In the genomic region with DNA sequence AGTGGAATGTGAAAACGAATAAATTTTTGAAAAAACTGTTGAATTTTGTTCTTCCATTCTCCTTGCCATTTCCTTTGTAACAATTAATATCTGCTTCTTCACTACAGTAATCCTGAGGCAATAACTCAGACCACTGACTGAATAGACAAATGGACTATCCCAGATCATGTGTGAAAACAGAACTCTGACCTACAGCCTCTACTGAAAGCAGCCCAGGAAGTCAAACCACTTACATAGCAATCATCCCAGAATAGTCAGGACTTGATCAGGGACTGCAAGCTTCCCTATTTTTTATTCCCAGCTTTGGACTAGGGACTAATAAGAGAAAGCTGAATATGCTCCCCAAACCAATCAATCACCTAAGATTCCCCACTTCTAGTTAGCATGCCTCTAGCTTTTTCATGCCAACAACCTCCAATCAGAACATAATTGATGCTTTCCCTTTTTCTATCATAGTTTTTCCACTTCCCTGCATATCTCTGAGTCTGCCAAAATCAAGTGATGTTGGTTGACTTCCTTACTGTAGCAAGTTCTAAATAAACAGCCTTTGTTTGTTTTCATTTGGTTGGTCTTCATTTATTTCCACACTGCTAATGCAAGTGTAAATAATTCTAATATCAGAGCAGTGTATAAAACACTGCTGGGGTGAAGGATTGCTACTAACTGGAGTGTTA, we compare ENCODE assay signal across 6 cellular contexts.
DNase-seq lines count a peak whose midpoint lies in the region; FAIRE-seq and TF ChIP-seq lines count a peak whose summit lies in the region.
"Not testable (repeated sequence)": the region's sequence is repeated elsewhere in the genome, so short reads cannot be mapped to it uniquely, and the experiment has no call there.

No MANE protein-coding gene starts in this region.

- not testable (repeated sequence) for H3K23me2 ChIP-seq in H1 (ENCODE audit: low read depth, low read length)

- H3K9me3 Mint-ChIP-seq in astrocyte (ENCODE audit: unreplicated experiment); nephron: not testable (repeated sequence)

- not testable (repeated sequence) for H2BK20ac ChIP-seq in H1 (ENCODE audit: low read length)

- H3K4me3 Mint-ChIP-seq in astrocyte (ENCODE audit: unreplicated experiment); nephron: not testable (repeated sequence)

- H3K36me3 Mint-ChIP-seq in astrocyte (ENCODE audit: low read depth, unreplicated experiment); nephron (ENCODE audit: low read depth): not testable (repeated sequence)

- not testable (repeated sequence) for TF ChIP-seq POLR2A in H1 (IDR thresholded peaks at IDR 0.05; ENCODE audit: control extremely low read depth in 1 of 2, low read depth in 2 of 2, low read length in 2 of 2)

- not testable (repeated sequence) for H4K8ac ChIP-seq in H1 (ENCODE audit: extremely low read depth, insufficient read depth, low read length)

- no CpG with 5 or more reads among the region's 1 CpG for WGBS in H1 (ENCODE audit: extremely low coverage in 1 of 2, insufficient coverage in 1 of 2, insufficient read length in 1 of 2, insufficient replicate concordance in 2 of 2, low coverage in 1 of 2, low lambda C conversion rate in 2 of 2, missing lambda C conversion rate in 1 of 2), 2 experiments
- 71% methylated on average over 1 of the region's 1 CpG for WGBS in liver

- not testable (repeated sequence) for H2AFZ ChIP-seq in astrocyte (ENCODE audit: low read depth, low read length); H1 (ENCODE audit: low read length)

- not testable (repeated sequence) for H3K27me3 ChIP-seq in astrocyte (ENCODE audit: insufficient read depth, low read length); H1 (replicated peaks in 1 of 4; ENCODE audit: control insufficient read depth in 3 of 4, extremely low read depth in 1 of 4, insufficient read depth in 3 of 4, low read length in 3 of 4); liver (ENCODE audit: control insufficient read depth in 4 of 4, insufficient read depth in 4 of 4, low read length in 3 of 4)

- peak; percentile 98 for FAIRE-seq in astrocyte (lab: Jason Lieb, UNC)
- peak; percentile 81 for FAIRE-seq in H1 (lab: Jason Lieb, UNC)
- FAIRE-seq in islet of Langerhans (lab: Jason Lieb, UNC) = peak; percentile 100

- not testable (repeated sequence) for H3K9me3 ChIP-seq in astrocyte (ENCODE audit: insufficient read depth, low read depth, low read length); H1 (ENCODE audit: insufficient read depth in 2 of 2, low read depth in 1 of 2, low read length in 1 of 2); liver (ENCODE audit: control insufficient read depth in 4 of 4, low read length in 3 of 4)

- not testable (repeated sequence) for TF ChIP-seq RAD21 in H1 (IDR thresholded peaks at IDR 0.05 in 1 of 2, conservative IDR thresholded peaks at IDR 0.05 in 1 of 2; ENCODE audit: low read depth in 2 of 2, low read length in 2 of 2); liver (IDR thresholded peaks at IDR 0.05)

- H3K36me3 ChIP-seq in astrocyte (ENCODE audit: insufficient read depth, low read length); H1 (ENCODE audit: control insufficient read depth in 2 of 4, insufficient read depth in 4 of 4, low read length in 3 of 4); liver (ENCODE audit: control insufficient read depth in 4 of 4, insufficient read depth in 3 of 4, low read depth in 1 of 4, low read length in 3 of 4): not testable (repeated sequence)

- H3K4me1 ChIP-seq in astrocyte (ENCODE audit: insufficient read depth, low read length); H1 (replicated peaks in 1 of 4; ENCODE audit: control insufficient read depth in 3 of 4, insufficient read depth in 4 of 4, low read length in 3 of 4); liver (ENCODE audit: control insufficient read depth in 4 of 4, insufficient read depth in 4 of 4, low read length in 3 of 4): not testable (repeated sequence)

- not testable (repeated sequence) for H3K27ac Mint-ChIP-seq in astrocyte (ENCODE audit: unreplicated experiment)
- peak overlapping the region in 2 of 3 experiments; percentile 15 to 84 for H3K27ac Mint-ChIP-seq in nephron

- not testable (repeated sequence) for H3K27me3 Mint-ChIP-seq in astrocyte (ENCODE audit: low read depth, unreplicated experiment); nephron (ENCODE audit: low read depth)

- H4K91ac ChIP-seq in H1 (replicated peaks; ENCODE audit: insufficient read length, low read length) = not testable (repeated sequence)

- not testable (repeated sequence) for H3K27ac ChIP-seq in astrocyte (ENCODE audit: low read depth, low read length); H1 (ENCODE audit: low read depth, low read length); liver (ENCODE audit: low read depth in 1 of 2, low read length in 2 of 2)

- H3K56ac ChIP-seq in H1 (replicated peaks; ENCODE audit: insufficient read length, low read depth, low read length) = not testable (repeated sequence)

- not testable (repeated sequence) for H2AK5ac ChIP-seq in H1 (ENCODE audit: low read depth, low read length)

- H2BK120ac ChIP-seq in H1 (replicated peaks; ENCODE audit: low read depth, low read length) = not testable (repeated sequence)

- H3K79me1 ChIP-seq in H1 (ENCODE audit: low read depth, low read length) = not testable (repeated sequence)

- H3K4ac ChIP-seq in H1 (replicated peaks; ENCODE audit: insufficient read length, low read depth, low read length) = not testable (repeated sequence)

- TF ChIP-seq EP300 in H1 (IDR thresholded peaks at IDR 0.05; ENCODE audit: borderline replicate concordance in 1 of 2, low read depth in 2 of 2, low read length in 2 of 2) = not testable (repeated sequence)

- H2BK12ac ChIP-seq in H1 (ENCODE audit: low read depth, low read length) = not testable (repeated sequence)

- not testable (repeated sequence) for H3K4me3 ChIP-seq in astrocyte (ENCODE audit: insufficient read depth, low read depth, low read length); H1 (ENCODE audit: extremely low read depth in 1 of 4, insufficient read depth in 2 of 4, low read depth in 3 of 4, low read length in 4 of 4); liver (ENCODE audit: low read depth in 1 of 3, low read length in 3 of 3)

- not testable (repeated sequence) for H3K4me2 ChIP-seq in astrocyte (ENCODE audit: low read length); H1 (ENCODE audit: insufficient read depth in 1 of 2, low read depth in 2 of 2, low read length in 2 of 2)

- POLR2A ChIA-PET in H1 (lab: Charles Lee; ENCODE audit: partially characterized antibody) = not testable (repeated sequence)

- H3K79me2 ChIP-seq in astrocyte (ENCODE audit: insufficient read depth, low read length); H1 (ENCODE audit: control insufficient read depth in 1 of 2, insufficient read depth in 2 of 2, low read length in 2 of 2): not testable (repeated sequence)

- not testable (repeated sequence) for H3K4me1 Mint-ChIP-seq in astrocyte (ENCODE audit: low read depth, unreplicated experiment); nephron

- not testable (repeated sequence) for TF ChIP-seq CTCF in astrocyte (IDR thresholded peaks at IDR 0.05; ENCODE audit: insufficient read depth, low read depth, low read length); H1 (IDR thresholded peaks at IDR 0.05; ENCODE audit: control extremely low read depth in 1 of 3, insufficient read depth in 1 of 3, low read depth in 1 of 3, low read length in 3 of 3); liver (IDR thresholded peaks at IDR 0.05; ENCODE audit: low read depth, low read length, missing input control); nephron (IDR thresholded peaks at IDR 0.05; ENCODE audit: unreplicated experiment in 3 of 3)

- not testable (repeated sequence) for H3K18ac ChIP-seq in H1 (ENCODE audit: extremely low read depth, low read length)

- not testable (repeated sequence) for H3K9ac ChIP-seq in astrocyte (ENCODE audit: low read length); H1 (replicated peaks in 1 of 4; ENCODE audit: extremely low read depth in 1 of 4, low read depth in 3 of 4, low read length in 3 of 4); liver (ENCODE audit: low read depth in 1 of 2, low read length in 2 of 2)

- not testable (repeated sequence) for H4K20me1 ChIP-seq in astrocyte (ENCODE audit: insufficient read depth, low read length); H1 (replicated peaks in 1 of 2; ENCODE audit: control insufficient read depth in 1 of 2, insufficient read depth in 2 of 2, low read length in 2 of 2)

- peak; percentile 48 for DNase-seq in DMS53 (lab: John Stamatoyannopoulos, UW)
- not testable (repeated sequence) for DNase-seq in astrocyte (ENCODE audit: low read depth); H1 (ENCODE audit: low read depth in 1 of 2, low spot score in 2 of 2)

- H2BK5ac ChIP-seq in H1 (ENCODE audit: low read depth, low read length) = not testable (repeated sequence)

- not testable (repeated sequence) for H4K5ac ChIP-seq in H1 (ENCODE audit: insufficient read length, low read depth, low read length)

- not testable (repeated sequence) for H3K23ac ChIP-seq in H1 (ENCODE audit: insufficient read length)

- H2BK15ac ChIP-seq in H1 (ENCODE audit: low read length) = not testable (repeated sequence)

- CTCF ChIA-PET in H1 (lab: Charles Lee; ENCODE audit: partially characterized antibody) = not testable (repeated sequence)

- H3K14ac ChIP-seq in H1 (ENCODE audit: insufficient read length) = not testable (repeated sequence)
